In the genomic region with DNA sequence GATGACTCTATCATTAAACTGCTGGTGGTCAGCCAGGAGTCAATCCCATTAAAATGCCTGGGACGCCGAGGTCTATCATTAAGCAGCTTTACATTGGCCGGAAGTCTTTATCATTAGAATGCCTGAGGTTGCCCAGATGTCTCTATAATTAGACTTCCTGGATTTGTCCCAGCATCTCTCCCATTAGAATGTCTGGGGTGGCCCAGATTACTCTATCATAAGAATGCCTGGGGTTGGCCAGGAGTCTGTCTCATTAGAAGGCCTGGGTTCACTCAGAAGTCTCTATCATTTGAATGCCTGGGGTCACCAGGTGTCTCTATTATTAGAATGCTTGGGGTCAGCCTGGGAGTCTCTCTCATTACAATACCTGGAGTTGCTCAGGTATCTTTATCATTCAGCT, we compare ENCODE assay signal across 18 cellular contexts.
"Had no signal": no experiment of that assay in that cellular context is flagged by ENCODE, and none has a peak within 500 bp of the region (broad histone marks: within the 10 kb centered on the region; RNA-seq: fewer than 3 reads in every experiment).

No MANE protein-coding gene starts in this region.

- H3K9me3 ChIP-seq: SJCRH30 had no signal

- DNase-seq: Kasumi-1, MM.1S, NCI-H1092 treated with DMSO at 0.1 percent for 48 hours, NCI-H1436, NCI-H187, NCI-H2029, NCI-H2171 treated with DMSO at 0.1 percent for 48 hours, NCI-H345, NCI-H446 treated with DMSO at 0.1 percent for 48 hours, NCI-H510A treated with DMSO at 0.1 percent for 48 hours, NCI-H526, RPMI8226, SHP77 treated with DMSO at 0.1 percent for 48 hours, SJCRH30 had no signal

- FAIRE-seq: K562, RCC 7860 had no signal

- ATAC-seq: K562, SK-N-SH treated with all-trans-retinoic acid at 6 μM for 48 hours had no signal

- H3K27me3 ChIP-seq: SJCRH30 had no signal

- H3K4me1 ChIP-seq: SJCRH30 had no signal

- H3K4me2 ChIP-seq: KMS-11 had no signal

- H3K27ac ChIP-seq: KMS-11, SJCRH30 had no signal

- H3K9ac ChIP-seq: KMS-11 had no signal

- H3K4me3 ChIP-seq: K562, SJCRH30 had no signal

- H3K36me3 ChIP-seq: SJCRH30 had no signal
